13 cellular contexts compared by ENCODE assay signal in the genomic region with DNA sequence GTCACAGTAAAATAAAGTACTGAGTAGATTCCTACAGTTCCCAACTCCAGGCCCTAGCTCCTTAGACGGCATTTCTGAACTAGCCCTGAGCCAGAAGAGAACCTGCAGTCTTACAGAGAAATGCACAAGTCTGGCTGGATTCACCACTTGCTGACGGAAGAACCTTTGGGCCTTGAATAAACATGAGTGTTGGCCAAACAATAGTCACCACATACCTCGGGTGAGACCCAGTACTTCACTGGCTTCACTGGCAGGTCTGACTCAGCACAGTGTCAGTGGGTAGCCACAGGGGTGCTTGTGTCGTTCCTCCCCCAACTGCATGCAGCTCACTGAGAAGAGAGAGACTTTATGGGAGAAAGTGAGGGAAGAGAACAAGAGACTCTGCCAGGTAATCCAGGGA.
DNase-seq lines count a peak whose midpoint lies in the region; ATAC-seq, FAIRE-seq and TF ChIP-seq lines count a peak whose summit lies in the region.
"Had no signal": no experiment of that assay in that cellular context is flagged by ENCODE, and none has a peak within 500 bp of the region (broad histone marks: within the 10 kb centered on the region; RNA-seq: fewer than 3 reads in every experiment).

No MANE protein-coding gene starts in this region.

- H3K36me3 Mint-ChIP-seq in activated CD4-positive, alpha-beta memory T cell treated with anti-CD3 and anti-CD28 coated beads, Interleukin-2, amount 10 ng/mL, durations not matched to agents 7 days and 5 days (ENCODE audit: low read depth): peaks cover 23% of the 10 kb centered on the region

- H3K23ac ChIP-seq in mesenchymal stem cell (ENCODE audit: low read length in 2 of 2): peak overlapping the region in 1 of 2 experiments; percentile 72

- dilution Hi-C loops in endothelial cell of umbilical vein (cut with MboI; ENCODE audit: extremely low pct_ligation_motif_present, low sequenced_read_pairs): no loop called here

- ATAC-seq in GM21526 (IDR thresholded peaks at IDR 0.05; ENCODE audit: low FRiP score, unreplicated experiment): no peak

- H3K27ac Mint-ChIP-seq in activated CD4-positive, alpha-beta memory T cell treated with anti-CD3 and anti-CD28 coated beads, Interleukin-2, amount 10 ng/mL, durations not matched to agents 7 days and 5 days: no peak overlapping the region
- H3K27ac Mint-ChIP-seq: brain had no signal

- no peak overlapping the region for H2BK12ac ChIP-seq in mesenchymal stem cell (ENCODE audit: low read length in 2 of 2)

- no peak overlapping the region for H4K91ac ChIP-seq in mesenchymal stem cell (ENCODE audit: low read length)

- H3K79me1 ChIP-seq in mesenchymal stem cell (replicated peaks; ENCODE audit: low read length, poor library complexity, severe bottlenecking): no peaks in the 10 kb centered on the region

- H3K4me1 Mint-ChIP-seq in activated CD4-positive, alpha-beta memory T cell treated with anti-CD3 and anti-CD28 coated beads, Interleukin-2, amount 10 ng/mL, durations not matched to agents 7 days and 5 days: no peaks in the 10 kb centered on the region
- H3K4me1 Mint-ChIP-seq: brain, neural crest cell had no signal

- WGBS in mesenchymal stem cell: 17% methylated on average over 4 of the region's 4 CpGs
- WGBS in prostate gland: 89% methylated on average over 4 of the region's 4 CpGs

- no peak overlapping the region for H2AK5ac ChIP-seq in mesenchymal stem cell (ENCODE audit: low read length, severe bottlenecking)

- H3K27me3 ChIP-seq in endothelial cell of umbilical vein (ENCODE audit: control insufficient read depth in 2 of 2, insufficient read depth in 2 of 2, low read length in 2 of 2) (no peaks in the 10 kb centered on the region), mesenchymal stem cell (ENCODE audit: control insufficient read depth in 1 of 2, insufficient read depth in 1 of 2, low read length in 2 of 2) (no peaks in the 10 kb centered on the region), prostate gland (replicated peaks; ENCODE audit: insufficient read depth) (no peaks in the 10 kb centered on the region), Peyer's patch (no peaks in the 10 kb centered on the region)
- H3K27me3 ChIP-seq: tibial artery had no signal

- TF ChIP-seq POLR2A in endothelial cell of umbilical vein (IDR thresholded peaks at IDR 0.05; ENCODE audit: low read depth, low read length) (peak; percentile 61), prostate gland (IDR thresholded peaks at IDR 0.05) (no peak), Peyer's patch (IDR thresholded peaks at IDR 0.05) (no peak)

- no peak overlapping the region for H3K4me3 ChIP-seq in endothelial cell of umbilical vein (replicated peaks in 1 of 3; ENCODE audit: insufficient read depth in 1 of 3, low read depth in 1 of 3, low read length in 3 of 3)
- H3K4me3 ChIP-seq in mesenchymal stem cell (ENCODE audit: insufficient read depth in 1 of 2, low read depth in 1 of 2, low read length in 2 of 2): no peak overlapping the region
- no peak overlapping the region for H3K4me3 ChIP-seq in prostate gland
- H3K4me3 ChIP-seq in Peyer's patch: no peak overlapping the region
- H3K4me3 ChIP-seq: tibial artery had no signal

- H3K36me3 ChIP-seq in endothelial cell of umbilical vein (ENCODE audit: control insufficient read depth in 2 of 2, extremely low read depth in 1 of 2, insufficient read depth in 2 of 2, low read length in 2 of 2) (no peaks in the 10 kb centered on the region), mesenchymal stem cell (ENCODE audit: control insufficient read depth in 1 of 2, insufficient read depth in 2 of 2, low read depth in 1 of 2, low read length in 2 of 2) (no peaks in the 10 kb centered on the region), prostate gland (no peaks in the 10 kb centered on the region), Peyer's patch (peaks cover 0 to 10% (median 0%) of the 10 kb centered on the region in 3 donors)

- H3K27ac ChIP-seq in endothelial cell of umbilical vein (ENCODE audit: insufficient read depth, low read depth, low read length): peak overlapping the region; percentile 82
- peak overlapping the region; percentile 81 for H3K27ac ChIP-seq in mesenchymal stem cell (ENCODE audit: low read length, poor library complexity, severe bottlenecking)
- no peak overlapping the region for H3K27ac ChIP-seq in prostate gland
- no peak overlapping the region for H3K27ac ChIP-seq in Peyer's patch
- H3K27ac ChIP-seq: tibial artery had no signal

- DNase-seq in EH (ENCODE audit: low read depth) (peak; percentile 94), NCI-H226 (peak; percentile 91), endothelial cell of umbilical vein (ENCODE audit: low read depth, low spot score) (peak; percentile 89), mesenchymal stem cell (peak; percentile 89), prostate gland (ENCODE audit: low spot score) (no peak), Peyer's patch (no peak)
- DNase-seq in activated CD4-positive, alpha-beta memory T cell treated with anti-CD3 and anti-CD28 coated beads, Interleukin-2, amount 10 ng/mL, durations not matched to agents 7 days and 5 days: no peak
- DNase-seq: DMS153, hypothalamus, tibial artery had no signal

- H3K18ac ChIP-seq in mesenchymal stem cell (ENCODE audit: low read depth in 1 of 2, low read length in 2 of 2): no peak overlapping the region

- peak; percentile 93 for FAIRE-seq in endothelial cell of umbilical vein (lab: Jason Lieb, UNC)

- H3K27me3 Mint-ChIP-seq in activated CD4-positive, alpha-beta memory T cell treated with anti-CD3 and anti-CD28 coated beads, Interleukin-2, amount 10 ng/mL, durations not matched to agents 7 days and 5 days: no peaks in the 10 kb centered on the region

- peak overlapping the region; percentile 15 for H3K9ac ChIP-seq in endothelial cell of umbilical vein (replicated peaks; ENCODE audit: extremely low read depth, insufficient read depth, low read length)
- H3K9ac ChIP-seq in mesenchymal stem cell (ENCODE audit: low read length): no peak overlapping the region

- H3K4ac ChIP-seq in mesenchymal stem cell (ENCODE audit: low read depth in 1 of 2, low read length in 2 of 2): no peak overlapping the region

- H3K4me2 ChIP-seq in endothelial cell of umbilical vein (ENCODE audit: insufficient read depth, low read length): peak overlapping the region; percentile 84
- no peak overlapping the region for H3K4me2 ChIP-seq in mesenchymal stem cell (ENCODE audit: low read length, poor library complexity, severe bottlenecking)

- CTCF ChIA-PET in endothelial cell of umbilical vein (lab: Charles Lee): interaction anchor here (3.7 to 7.9 kb wide), 2 partner anchors 25 to 41 kb away, joined by 38 to 93 read pairs; no protein-coding TSS in a partner anchor
- CTCF ChIA-PET in activated CD4-positive, alpha-beta memory T cell treated with anti-CD3 and anti-CD28 coated beads, Interleukin-2, amount 10 ng/mL, durations not matched to agents 7 days and 5 days (lab: Charles Lee): interaction anchor here (1.5 kb wide), 1 partner anchor 431 kb away, joined by 3 read pairs; no protein-coding TSS in a partner anchor

- H2BK120ac ChIP-seq in mesenchymal stem cell (ENCODE audit: low read depth, low read length): no peak overlapping the region

- H2BK5ac ChIP-seq in mesenchymal stem cell (ENCODE audit: low read depth, low read length, poor library complexity, severe bottlenecking): no peak overlapping the region

- TF ChIP-seq CTCF in endothelial cell of umbilical vein (IDR thresholded peaks at IDR 0.05; ENCODE audit: extremely low read depth in 1 of 2, insufficient read depth in 1 of 2, low read depth in 1 of 2, low read length in 2 of 2) (no peak), prostate gland (IDR thresholded peaks at IDR 0.05) (no peak), Peyer's patch (IDR thresholded peaks at IDR 0.05) (no peak)

- peaks cover 3% of the 10 kb centered on the region for H3K9me3 Mint-ChIP-seq in activated CD4-positive, alpha-beta memory T cell treated with anti-CD3 and anti-CD28 coated beads, Interleukin-2, amount 10 ng/mL, durations not matched to agents 7 days and 5 days

- H3K9me1 ChIP-seq in endothelial cell of umbilical vein (replicated peaks; ENCODE audit: control insufficient read depth, extremely low read depth, insufficient read depth, low read length): no peaks in the 10 kb centered on the region

- BruUV-seq in endothelial cell of umbilical vein (replicated peaks; lab: Mats Ljungman, UMichigan): no TSS peak

- H3K4me1 ChIP-seq in endothelial cell of umbilical vein (ENCODE audit: control insufficient read depth, extremely low read depth, insufficient read depth, low read length): peaks cover 37% of the 10 kb centered on the region
- H3K4me1 ChIP-seq in mesenchymal stem cell (ENCODE audit: control insufficient read depth, insufficient read depth, low read depth, low read length): peaks cover 6% of the 10 kb centered on the region
- H3K4me1 ChIP-seq in prostate gland (replicated peaks): no peaks in the 10 kb centered on the region
- H3K4me1 ChIP-seq in Peyer's patch: no peaks in the 10 kb centered on the region
- H3K4me1 ChIP-seq: tibial artery had no signal

- no peak overlapping the region for H3K14ac ChIP-seq in mesenchymal stem cell (ENCODE audit: low read length in 2 of 2)

- no peaks in the 10 kb centered on the region for H4K20me1 ChIP-seq in endothelial cell of umbilical vein (replicated peaks; ENCODE audit: control insufficient read depth, extremely low read depth, insufficient read depth, low read length)

- H3K4me3 Mint-ChIP-seq in activated CD4-positive, alpha-beta memory T cell treated with anti-CD3 and anti-CD28 coated beads, Interleukin-2, amount 10 ng/mL, durations not matched to agents 7 days and 5 days: no peak overlapping the region
- H3K4me3 Mint-ChIP-seq: brain, neural crest cell had no signal

- intact Hi-C loops in endothelial cell of umbilical vein (cut with micrococcal nuclease): no loop called here
- intact Hi-C loops in prostate gland (cut with DNase I): no loop called here

- H2BK15ac ChIP-seq in mesenchymal stem cell (ENCODE audit: low read depth, poor library complexity, severe bottlenecking): no peak overlapping the region

- no peak overlapping the region for H4K8ac ChIP-seq in mesenchymal stem cell (ENCODE audit: low read length)

- H2AFZ ChIP-seq in endothelial cell of umbilical vein (ENCODE audit: low read depth, low read length) (no peak overlapping the region), mesenchymal stem cell (ENCODE audit: low read depth, low read length) (no peak overlapping the region)

- POLR2A ChIA-PET in endothelial cell of umbilical vein (lab: Charles Lee): interaction anchor here (1.0 kb wide), 1 partner anchor 41 kb away, joined by 3 read pairs; no protein-coding TSS in a partner anchor
- POLR2A ChIA-PET in activated CD4-positive, alpha-beta memory T cell treated with anti-CD3 and anti-CD28 coated beads, Interleukin-2, amount 10 ng/mL, durations not matched to agents 7 days and 5 days (lab: Charles Lee): no interaction called here

- H3K9me3 ChIP-seq in endothelial cell of umbilical vein (replicated peaks; ENCODE audit: control insufficient read depth, insufficient read depth, low read length) (no peaks in the 10 kb centered on the region), mesenchymal stem cell (ENCODE audit: control insufficient read depth, low read length) (no peaks in the 10 kb centered on the region), prostate gland (no peaks in the 10 kb centered on the region), Peyer's patch (no peaks in the 10 kb centered on the region)
- H3K9me3 ChIP-seq: tibial artery had no signal

- no peaks in the 10 kb centered on the region for H3K79me2 ChIP-seq in endothelial cell of umbilical vein (ENCODE audit: control insufficient read depth, insufficient read depth, low read length)

Comparison
In these comparisons a context has a peak if more than half of its experiments do, and no peak if none do; other contexts are left out.
1. DNase-seq: peak in EH (single experiment), NCI-H226 (single experiment), endothelial cell of umbilical vein (single experiment) and mesenchymal stem cell (single experiment); none in activated CD4-positive, alpha-beta memory T cell treated with anti-CD3 and anti-CD28 coated beads, Interleukin-2, amount 10 ng/mL, durations not matched to agents 7 days and 5 days (single experiment), prostate gland (single experiment) and Peyer's patch (0 of 3).
2. H3K27ac ChIP-seq: peak in endothelial cell of umbilical vein (single experiment) and mesenchymal stem cell (single experiment); none in prostate gland (0 of 2) and Peyer's patch (0 of 4).